In genomic region chr18:3604260-3604625, GRCh38 we compare ENCODE assay signal across 9 cellular contexts.
A peak's percentile ranks its signal among the peaks of the same experiment; 100 is the strongest.
DNase-seq lines count a peak whose midpoint lies in the region; ATAC-seq and TF ChIP-seq lines count a peak whose summit lies in the region.
"Had no signal": no experiment of that assay in that cellular context is flagged by ENCODE, and none has a peak within 500 bp of the region (broad histone marks: within the 10 kb centered on the region; RNA-seq: fewer than 3 reads in every experiment).

No MANE protein-coding gene starts in this region.

- H3K23ac ChIP-seq in H9 (ENCODE audit: insufficient read length, low read depth, low read length): no peak overlapping the region

- peaks cover 9 to 16% of the 10 kb centered on the region in 2 experiments for H3K4me1 Mint-ChIP-seq in H9

- no peaks in the 10 kb centered on the region for H3K79me1 ChIP-seq in H9 (ENCODE audit: insufficient read depth, low read depth, low read length, poor library complexity, severe bottlenecking)

- H3K9me3 ChIP-seq in ES-I3 (ENCODE audit: control insufficient read depth, insufficient read depth, low read length): no peaks in the 10 kb centered on the region
- H3K9me3 ChIP-seq in H9 (ENCODE audit: control insufficient read depth, low read depth, low read length): no peaks in the 10 kb centered on the region
- H3K9me3 ChIP-seq in OCI-LY1 (ENCODE audit: low read length): no peaks in the 10 kb centered on the region
- H3K9me3 ChIP-seq in iPS DF 6.9 (ENCODE audit: control insufficient read depth, insufficient read depth, low read length): no peaks in the 10 kb centered on the region
- H3K9me3 ChIP-seq in upper lobe of right lung: no peaks in the 10 kb centered on the region

- H3K27me3 ChIP-seq in H9 (ENCODE audit: insufficient read depth, low read length) (no peaks in the 10 kb centered on the region), OCI-LY1 (ENCODE audit: insufficient read depth, low read length) (no peaks in the 10 kb centered on the region), iPS DF 6.9 (ENCODE audit: control insufficient read depth, insufficient read depth, low read length) (no peaks in the 10 kb centered on the region), upper lobe of right lung (no peaks in the 10 kb centered on the region)

- H2BK120ac ChIP-seq in H9 (ENCODE audit: low read depth, low read length, poor library complexity, severe bottlenecking): no peak overlapping the region

- no peaks in the 10 kb centered on the region; the same call in 1 of the 2 replicates for H3K79me2 ChIP-seq in H9 (ENCODE audit: insufficient read depth, low read length)
- H3K79me2 ChIP-seq in OCI-LY1 (ENCODE audit: insufficient read depth, low read length): no peaks in the 10 kb centered on the region

- peak overlapping the region; percentile 70 for H2BK5ac ChIP-seq in H9 (ENCODE audit: insufficient read length, low read length)

- peak overlapping the region; percentile 63 for H3K56ac ChIP-seq in H9 (ENCODE audit: insufficient read length, low read depth, low read length)

- peak overlapping the region; percentile 97 for H3K27ac ChIP-seq in H9 (ENCODE audit: insufficient read length, low read depth, low read length)
- H3K27ac ChIP-seq in OCI-LY1 (ENCODE audit: low read depth, low read length, poor library complexity, severe bottlenecking): peak overlapping the region; percentile 81
- peak overlapping the region; percentile 94 for H3K27ac ChIP-seq in iPS DF 6.9 (ENCODE audit: low read length)
- peak overlapping the region; percentile 86 for H3K27ac ChIP-seq in upper lobe of right lung

- TF ChIP-seq CTCF in H9 (conservative IDR thresholded peaks at IDR 0.05) (no peak), OCI-LY1 (IDR thresholded peaks at IDR 0.05; ENCODE audit: low read length) (no peak), upper lobe of right lung (IDR thresholded peaks at IDR 0.05) (no peak)

- H2AFZ ChIP-seq in H9 (ENCODE audit: low read length): no peak overlapping the region
- H2AFZ ChIP-seq in OCI-LY1 (ENCODE audit: low read length): no peak overlapping the region

- no peak overlapping the region for H4K5ac ChIP-seq in H9 (ENCODE audit: insufficient read length, low read depth, low read length)

- H3K4me2 ChIP-seq in H9 (ENCODE audit: insufficient read depth, insufficient read length, low read length): peak overlapping the region; percentile 86
- peak overlapping the region; percentile 80 for H3K4me2 ChIP-seq in OCI-LY1 (ENCODE audit: low read length)

- H3K9ac ChIP-seq in ES-I3 (ENCODE audit: low read depth, low read length): peak overlapping the region; percentile 93
- H3K9ac ChIP-seq in H9 (ENCODE audit: extremely low read depth, insufficient read length, low read length): peak overlapping the region; percentile 90
- H3K9ac ChIP-seq in OCI-LY1 (ENCODE audit: low read length): peak overlapping the region; percentile 56

- no CpG with 5 or more reads among the region's 5 CpGs for WGBS in H9 (ENCODE audit: extremely low coverage, insufficient read length, low lambda C conversion rate)
- WGBS in iPS DF 6.9 (ENCODE audit: insufficient coverage, insufficient read length): no CpG with 5 or more reads among the region's 5 CpGs

- H4K20me1 ChIP-seq in H9 (ENCODE audit: control insufficient read depth, insufficient read depth, insufficient read length): no peaks in the 10 kb centered on the region
- no peaks in the 10 kb centered on the region for H4K20me1 ChIP-seq in OCI-LY1 (ENCODE audit: insufficient read depth, low read length)

- no peak overlapping the region for H2BK15ac ChIP-seq in H9 (ENCODE audit: low read depth, low read length)

- H3F3A ChIP-seq in OCI-LY1 (ENCODE audit: insufficient read depth, low read length): no peaks in the 10 kb centered on the region

- H3K4ac ChIP-seq in H9 (ENCODE audit: low read depth, low read length): no peak overlapping the region

- H2BK12ac ChIP-seq in H9 (ENCODE audit: insufficient read length, low read depth, low read length): no peak overlapping the region

- peaks cover 28% of the 10 kb centered on the region for H3K36me3 ChIP-seq in ES-I3 (ENCODE audit: insufficient read depth, low read length)
- no peaks in the 10 kb centered on the region for H3K36me3 ChIP-seq in OCI-LY1 (ENCODE audit: insufficient read depth, low read length)
- peaks cover 3% of the 10 kb centered on the region; the same call in 1 of the 2 replicates for H3K36me3 ChIP-seq in iPS DF 6.9 (ENCODE audit: control insufficient read depth, insufficient read depth, low read length)
- no peaks in the 10 kb centered on the region for H3K36me3 ChIP-seq in upper lobe of right lung

- no peak overlapping the region for H4K91ac ChIP-seq in H9 (ENCODE audit: insufficient read length, low read depth, low read length)

- H3T11ph ChIP-seq in H9 (ENCODE audit: low read length): no peak overlapping the region

- no peak overlapping the region for H3K4me3 Mint-ChIP-seq in H9
- H3K4me3 Mint-ChIP-seq: IgD-negative memory B cell had no signal

- H3K4me3 ChIP-seq in OCI-LY1 (ENCODE audit: low read depth, low read length, poor library complexity, severe bottlenecking): peak overlapping the region; percentile 19
- peak overlapping the region; percentile 70; the same call in 1 of the 2 replicates for H3K4me3 ChIP-seq in iPS DF 6.9 (ENCODE audit: low read length)
- peak overlapping the region; percentile 37 for H3K4me3 ChIP-seq in upper lobe of right lung

- H3K23me2 ChIP-seq in H9 (ENCODE audit: insufficient read length, low read depth, low read length, poor library complexity, severe bottlenecking): peaks cover 12% of the 10 kb centered on the region

- H3K4me1 ChIP-seq in ES-I3 (ENCODE audit: insufficient read depth, low read length): peaks cover 22% of the 10 kb centered on the region
- H3K4me1 ChIP-seq in H9 (ENCODE audit: insufficient read depth, low read length): 0 out of 2 replicates have a peak, but pooled peaks cover 2% of the 10 kb centered on the region
- peaks cover 46% of the 10 kb centered on the region for H3K4me1 ChIP-seq in OCI-LY1 (ENCODE audit: insufficient read depth, low read length, severe bottlenecking)
- peaks cover 5% of the 10 kb centered on the region for H3K4me1 ChIP-seq in iPS DF 6.9 (ENCODE audit: control insufficient read depth, insufficient read depth, low read length)
- peaks cover 32% of the 10 kb centered on the region for H3K4me1 ChIP-seq in upper lobe of right lung

- peak overlapping the region; percentile 1; the same call in 1 of the 2 replicates for H3K14ac ChIP-seq in H9 (ENCODE audit: insufficient read depth, low read length)

- no peaks in the 10 kb centered on the region for H3K27me3 Mint-ChIP-seq in H9 (ENCODE audit: low read depth)
- H3K27me3 Mint-ChIP-seq: IgD-negative memory B cell had no signal

- no peak overlapping the region for H2AK5ac ChIP-seq in H9 (ENCODE audit: insufficient read length, low read length)

- no peaks in the 10 kb centered on the region for H3K9me2 ChIP-seq in OCI-LY1 (ENCODE audit: low read depth, low read length)

- no peak overlapping the region for H4K8ac ChIP-seq in H9 (replicated peaks; ENCODE audit: insufficient read length, low read depth, low read length)

- H3K9me3 Mint-ChIP-seq in H9: no peaks in the 10 kb centered on the region
- H3K9me3 Mint-ChIP-seq: IgD-negative memory B cell had no signal

- H3K18ac ChIP-seq in H9 (ENCODE audit: insufficient read length, low read depth, low read length): peak overlapping the region; percentile 28

- no peak for DNase-seq in H9
- DNase-seq in iPS DF 6.9 (ENCODE audit: low read depth, low spot score): no peak
- DNase-seq in upper lobe of right lung: no peak
- DNase-seq in H4 (ENCODE audit: low spot score): no peak
- DNase-seq in stimulated activated CD4-positive, alpha-beta T cell treated with anti-CD3 and anti-CD28 coated beads, Interleukin-1b, Interleukin-23, amount 100 ng/mL, for 48 hours: no peak
- no peak for DNase-seq in NK-92 (lab: John Stamatoyannopoulos, UW; ENCODE audit: unreplicated experiment)

- H2BK20ac ChIP-seq in H9 (ENCODE audit: low read depth, low read length, poor library complexity, severe bottlenecking): no peak overlapping the region

- intact Hi-C loops in upper lobe of right lung (cut with DNase I): no loop called here

- no peak overlapping the region for H3K27ac Mint-ChIP-seq in H9
- H3K27ac Mint-ChIP-seq: IgD-negative memory B cell had no signal

- peaks cover 18 to 26% (median 19%) of the 10 kb centered on the region in 3 experiments for H3K36me3 Mint-ChIP-seq in H9 (ENCODE audit: insufficient read depth in 1 of 3, low read depth in 3 of 3)
- H3K36me3 Mint-ChIP-seq: IgD-negative memory B cell had no signal

- ATAC-seq in upper lobe of right lung: peak; percentile 5

Comparison
In these comparisons a context has a peak if more than half of its experiments do, and no peak if none do; other contexts are left out.
1. H3K4me3 ChIP-seq: peak in every context shown above with its lines; median percentile 70 in iPS DF 6.9; 37 in upper lobe of right lung; 19 in OCI-LY1.